ENCODE assay signal across 2 cellular contexts in the genomic region with DNA sequence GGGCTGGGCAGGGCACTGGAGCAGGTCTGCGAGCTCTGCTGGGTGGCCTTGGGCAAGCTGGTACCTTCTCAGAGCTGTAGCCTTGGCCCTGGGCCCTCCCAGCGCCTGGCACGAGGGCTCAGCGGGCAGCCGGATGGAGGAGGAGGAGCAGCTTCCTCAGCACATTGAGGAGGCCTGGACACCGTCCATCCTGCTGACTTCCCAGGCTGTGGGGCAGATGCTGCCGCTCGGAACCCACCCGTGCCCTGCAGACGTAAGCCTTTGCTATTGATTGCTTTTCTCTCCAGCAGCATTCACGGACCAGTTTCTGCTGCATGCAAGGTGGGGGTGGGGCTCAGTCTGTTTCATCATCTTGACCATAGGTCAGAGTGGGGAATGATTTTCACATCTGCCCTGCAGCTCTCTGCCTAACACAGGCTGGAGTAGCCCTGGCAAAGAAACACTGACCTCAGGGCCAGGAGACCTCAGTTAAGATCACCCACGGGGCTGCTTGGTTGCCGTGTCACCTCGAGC.
TF ChIP-seq lines count a peak whose summit lies in the region.

No MANE protein-coding gene starts in this region.

TF ChIP-seq in H1, 55 proteins besides CTCF, POLR2A, EP300 and RAD21:
- no peak for TF ChIP-seq YY1 (IDR thresholded peaks at IDR 0.05; ENCODE audit: low read depth, low read length)
- no peak for TF ChIP-seq SIN3A (conservative IDR thresholded peaks at IDR 0.05 in 1 of 2, IDR thresholded peaks at IDR 0.05 in 1 of 2; ENCODE audit: low read depth in 1 of 2, low read length in 2 of 2)
- TF ChIP-seq NANOG (IDR thresholded peaks at IDR 0.05; ENCODE audit: insufficient read depth, low read depth, low read length, poor library complexity, severe bottlenecking), result no peak
- TF ChIP-seq SUZ12 (IDR thresholded peaks at IDR 0.05; ENCODE audit: low read length), result no peak
- no peak for TF ChIP-seq CHD1 (IDR thresholded peaks at IDR 0.05; ENCODE audit: low read depth, low read length)
- no peak for TF ChIP-seq SAP30 (IDR thresholded peaks at IDR 0.05; ENCODE audit: insufficient read depth, insufficient replicate concordance, low read length)
- no peak for TF ChIP-seq SP1 (IDR thresholded peaks at IDR 0.05; ENCODE audit: low read depth, low read length)

TF ChIP-seq in HepG2, 621 proteins besides CTCF, POLR2A, EP300 and RAD21 (continues in another document):
- TF ChIP-seq ZNF501 (CRISPR knock-in tag; IDR thresholded peaks at IDR 0.05) (no peak), GZF1 (CRISPR knock-in tag; IDR thresholded peaks at IDR 0.05) (no peak), MIER3 (CRISPR knock-in tag; IDR thresholded peaks at IDR 0.05; ENCODE audit: borderline replicate concordance) (no peak), SNAPC5 (CRISPR knock-in tag; IDR thresholded peaks at IDR 0.05; ENCODE audit: borderline replicate concordance) (no peak), POLR2AphosphoS5 (IDR thresholded peaks at IDR 0.05; ENCODE audit: low read depth, low read length) (0 out of 2 replicates have a peak, but pooled peaks have one; percentile 31), SALL2 (CRISPR knock-in tag; IDR thresholded peaks at IDR 0.05) (0 out of 2 replicates have a peak, but pooled peaks have one; percentile 34), ZFY (CRISPR knock-in tag; IDR thresholded peaks at IDR 0.05) (0 out of 2 replicates have a peak, but pooled peaks have one; percentile 28), ZNF614 (CRISPR knock-in tag; IDR thresholded peaks at IDR 0.05; ENCODE audit: borderline replicate concordance) (no peak), RXRB (CRISPR knock-in tag; IDR thresholded peaks at IDR 0.05; ENCODE audit: borderline replicate concordance) (peak; percentile 34; the same call in 1 of the 2 replicates), ZNF292 (CRISPR knock-in tag; IDR thresholded peaks at IDR 0.05; ENCODE audit: borderline replicate concordance, low read depth) (peak; percentile 79; the same call in 1 of the 2 replicates), IRF9 (CRISPR knock-in tag; IDR thresholded peaks at IDR 0.05; ENCODE audit: borderline replicate concordance) (no peak), E2F1 (CRISPR knock-in tag; IDR thresholded peaks at IDR 0.05) (no peak), SKI (IDR thresholded peaks at IDR 0.05; ENCODE audit: partially characterized antibody) (peak; percentile 26), ZMYM2 (CRISPR knock-in tag; IDR thresholded peaks at IDR 0.05) (no peak), ZNF326 (CRISPR knock-in tag; IDR thresholded peaks at IDR 0.05; ENCODE audit: borderline replicate concordance) (no peak), TBL1XR1 (IDR thresholded peaks at IDR 0.05; ENCODE audit: borderline replicate concordance, low read length, partially characterized antibody) (no peak), ZNF451 (CRISPR knock-in tag; IDR thresholded peaks at IDR 0.05) (no peak), RBAK (CRISPR knock-in tag; IDR thresholded peaks at IDR 0.05) (0 out of 2 replicates have a peak, but pooled peaks have one; percentile 55), ZBTB49 (CRISPR knock-in tag; IDR thresholded peaks at IDR 0.05; ENCODE audit: borderline replicate concordance) (no peak), RXRA (CRISPR knock-in tag; IDR thresholded peaks at IDR 0.05) (peak; percentile 20; the same call in 1 of the 2 replicates), NRL (CRISPR knock-in tag; IDR thresholded peaks at IDR 0.05; ENCODE audit: borderline replicate concordance) (no peak), MYC (CRISPR knock-in tag; IDR thresholded peaks at IDR 0.05; ENCODE audit: borderline replicate concordance) (peak; percentile 47; the same call in 1 of the 2 replicates), ESRRA (CRISPR knock-in tag; IDR thresholded peaks at IDR 0.05; ENCODE audit: low read depth) (no peak), IKZF1 (IDR thresholded peaks at IDR 0.05) (no peak), POLR2G (IDR thresholded peaks at IDR 0.05; ENCODE audit: low read depth, low read length) (no peak), CREM (IDR thresholded peaks at IDR 0.05) (no peak), CREM (CRISPR knock-in tag; IDR thresholded peaks at IDR 0.05) (no peak), PITX1 (CRISPR knock-in tag; IDR thresholded peaks at IDR 0.05) (peak; percentile 53; the same call in 1 of the 2 replicates), ISX (CRISPR knock-in tag; conservative IDR thresholded peaks at IDR 0.05) (no peak), ZNF605 (CRISPR knock-in tag; IDR thresholded peaks at IDR 0.05) (no peak), ZMYM3 (CRISPR knock-in tag; IDR thresholded peaks at IDR 0.05) (peak; percentile 58; the same call in 1 of the 2 replicates), MAF1 (CRISPR knock-in tag; IDR thresholded peaks at IDR 0.05; ENCODE audit: borderline replicate concordance) (no peak), ZKSCAN5 (CRISPR knock-in tag; IDR thresholded peaks at IDR 0.05) (no peak), ZNF570 (CRISPR knock-in tag; IDR thresholded peaks at IDR 0.05; ENCODE audit: borderline replicate concordance) (no peak), ZNF569 (CRISPR knock-in tag; IDR thresholded peaks at IDR 0.05; ENCODE audit: borderline replicate concordance) (no peak), CEBPG (CRISPR knock-in tag; IDR thresholded peaks at IDR 0.05) (peak; percentile 88), ZNF512B (CRISPR knock-in tag; IDR thresholded peaks at IDR 0.05; ENCODE audit: borderline replicate concordance) (peak; percentile 54; the same call in 1 of the 2 replicates)
- TF ChIP-seq, protein P1, sequence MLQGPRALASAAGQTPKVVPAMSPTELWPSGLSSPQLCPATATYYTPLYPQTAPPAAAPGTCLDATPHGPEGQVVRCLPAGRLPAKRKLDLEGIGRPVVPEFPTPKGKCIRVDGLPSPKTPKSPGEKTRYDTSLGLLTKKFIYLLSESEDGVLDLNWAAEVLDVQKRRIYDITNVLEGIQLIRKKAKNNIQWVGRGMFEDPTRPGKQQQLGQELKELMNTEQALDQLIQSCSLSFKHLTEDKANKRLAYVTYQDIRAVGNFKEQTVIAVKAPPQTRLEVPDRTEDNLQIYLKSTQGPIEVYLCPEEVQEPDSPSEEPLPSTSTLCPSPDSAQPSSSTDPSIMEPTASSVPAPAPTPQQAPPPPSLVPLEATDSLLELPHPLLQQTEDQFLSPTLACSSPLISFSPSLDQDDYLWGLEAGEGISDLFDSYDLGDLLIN (CRISPR knock-in tag; IDR thresholded peaks at IDR 0.05; ENCODE audit: borderline replicate concordance), result no peak
- TF ChIP-seq, protein P2, sequence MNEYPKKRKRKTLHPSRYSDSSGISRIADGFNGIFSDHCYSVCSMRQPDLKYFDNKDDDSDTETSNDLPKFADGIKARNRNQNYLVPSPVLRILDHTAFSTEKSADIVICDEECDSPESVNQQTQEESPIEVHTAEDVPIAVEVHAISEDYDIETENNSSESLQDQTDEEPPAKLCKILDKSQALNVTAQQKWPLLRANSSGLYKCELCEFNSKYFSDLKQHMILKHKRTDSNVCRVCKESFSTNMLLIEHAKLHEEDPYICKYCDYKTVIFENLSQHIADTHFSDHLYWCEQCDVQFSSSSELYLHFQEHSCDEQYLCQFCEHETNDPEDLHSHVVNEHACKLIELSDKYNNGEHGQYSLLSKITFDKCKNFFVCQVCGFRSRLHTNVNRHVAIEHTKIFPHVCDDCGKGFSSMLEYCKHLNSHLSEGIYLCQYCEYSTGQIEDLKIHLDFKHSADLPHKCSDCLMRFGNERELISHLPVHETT (CRISPR knock-in tag; conservative IDR thresholded peaks at IDR 0.05), result no peak
- TF ChIP-seq, protein P3, sequence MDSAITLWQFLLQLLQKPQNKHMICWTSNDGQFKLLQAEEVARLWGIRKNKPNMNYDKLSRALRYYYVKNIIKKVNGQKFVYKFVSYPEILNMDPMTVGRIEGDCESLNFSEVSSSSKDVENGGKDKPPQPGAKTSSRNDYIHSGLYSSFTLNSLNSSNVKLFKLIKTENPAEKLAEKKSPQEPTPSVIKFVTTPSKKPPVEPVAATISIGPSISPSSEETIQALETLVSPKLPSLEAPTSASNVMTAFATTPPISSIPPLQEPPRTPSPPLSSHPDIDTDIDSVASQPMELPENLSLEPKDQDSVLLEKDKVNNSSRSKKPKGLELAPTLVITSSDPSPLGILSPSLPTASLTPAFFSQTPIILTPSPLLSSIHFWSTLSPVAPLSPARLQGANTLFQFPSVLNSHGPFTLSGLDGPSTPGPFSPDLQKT (CRISPR knock-in tag; IDR thresholded peaks at IDR 0.05; ENCODE audit: borderline replicate concordance), result no peak
- TF ChIP-seq, protein P4, sequence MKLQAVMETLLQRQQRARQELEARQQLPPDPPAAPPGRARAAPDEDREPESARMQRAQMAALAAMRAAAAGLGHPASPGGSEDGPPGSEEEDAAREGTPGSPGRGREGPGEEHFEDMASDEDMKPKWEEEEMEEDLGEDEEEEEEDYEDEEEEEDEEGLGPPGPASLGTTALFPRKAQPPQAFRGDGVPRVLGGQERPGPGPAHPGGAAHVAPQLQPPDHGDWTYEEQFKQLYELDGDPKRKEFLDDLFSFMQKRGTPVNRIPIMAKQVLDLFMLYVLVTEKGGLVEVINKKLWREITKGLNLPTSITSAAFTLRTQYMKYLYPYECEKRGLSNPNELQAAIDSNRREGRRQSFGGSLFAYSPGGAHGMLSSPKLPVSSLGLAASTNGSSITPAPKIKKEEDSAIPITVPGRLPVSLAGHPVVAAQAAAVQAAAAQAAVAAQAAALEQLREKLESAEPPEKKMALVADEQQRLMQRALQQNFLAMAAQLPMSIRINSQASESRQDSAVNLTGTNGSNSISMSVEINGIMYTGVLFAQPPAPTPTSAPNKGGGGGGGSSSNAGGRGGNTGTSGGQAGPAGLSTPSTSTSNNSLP (IDR thresholded peaks at IDR 0.05; ENCODE audit: low read depth, low read length), result no peak
- TF ChIP-seq, protein P5, sequence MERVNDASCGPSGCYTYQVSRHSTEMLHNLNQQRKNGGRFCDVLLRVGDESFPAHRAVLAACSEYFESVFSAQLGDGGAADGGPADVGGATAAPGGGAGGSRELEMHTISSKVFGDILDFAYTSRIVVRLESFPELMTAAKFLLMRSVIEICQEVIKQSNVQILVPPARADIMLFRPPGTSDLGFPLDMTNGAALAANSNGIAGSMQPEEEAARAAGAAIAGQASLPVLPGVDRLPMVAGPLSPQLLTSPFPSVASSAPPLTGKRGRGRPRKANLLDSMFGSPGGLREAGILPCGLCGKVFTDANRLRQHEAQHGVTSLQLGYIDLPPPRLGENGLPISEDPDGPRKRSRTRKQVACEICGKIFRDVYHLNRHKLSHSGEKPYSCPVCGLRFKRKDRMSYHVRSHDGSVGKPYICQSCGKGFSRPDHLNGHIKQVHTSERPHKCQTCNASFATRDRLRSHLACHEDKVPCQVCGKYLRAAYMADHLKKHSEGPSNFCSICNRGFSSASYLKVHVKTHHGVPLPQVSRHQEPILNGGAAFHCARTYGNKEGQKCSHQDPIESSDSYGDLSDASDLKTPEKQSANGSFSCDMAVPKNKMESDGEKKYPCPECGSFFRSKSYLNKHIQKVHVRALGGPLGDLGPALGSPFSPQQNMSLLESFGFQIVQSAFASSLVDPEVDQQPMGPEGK (CRISPR knock-in tag; IDR thresholded peaks at IDR 0.05), result peak; percentile 27; the same call in 1 of the 2 replicates
